In the genomic region with DNA sequence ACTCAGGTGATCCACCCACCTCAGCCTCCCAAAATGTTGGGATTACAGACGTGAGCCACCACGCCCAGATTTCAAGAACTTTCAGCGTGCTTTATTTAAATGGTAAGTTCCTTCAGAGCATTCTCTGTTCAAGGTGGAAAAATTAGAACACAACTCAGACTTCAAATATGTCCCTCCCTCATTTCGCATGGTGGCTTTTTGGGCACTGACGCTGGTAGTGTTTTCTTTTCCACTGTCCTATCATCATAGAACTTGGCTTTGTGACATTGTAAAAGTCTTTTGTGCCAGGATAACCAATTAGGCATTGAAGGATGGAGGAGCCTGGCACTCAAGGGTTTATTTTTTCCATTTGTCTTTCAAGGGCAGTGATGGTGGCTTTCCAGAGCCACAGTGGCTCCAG, we compare ENCODE assay signal across 16 cellular contexts.
"Had no signal": no experiment of that assay in that cellular context is flagged by ENCODE, and none has a peak within 500 bp of the region (broad histone marks: within the 10 kb centered on the region; RNA-seq: fewer than 3 reads in every experiment).

No MANE protein-coding gene starts in this region.

- DNase-seq: activated B cell treated with CpG ODN at 0.5 μM for 24 hours; activated CD4-positive, alpha-beta T cell treated with anti-CD3 and anti-CD28 coated beads for 36 hours; activated CD4-positive, alpha-beta T cell treated with anti-CD3 and anti-CD28 coated beads, Interleukin-2, amount 50 U/mL, for 48 hours; activated naive CD4-positive, alpha-beta T cell treated with Interleukin-2 at 50 U/mL for 16 hours; activated naive CD8-positive, alpha-beta T cell treated with anti-CD3 and anti-CD28 coated beads for 36 hours; activated T-cell treated with anti-CD3 and anti-CD28 coated beads, Interleukin-2, amount 50 U/mL, for 48 hours; effector CD8-positive, alpha-beta T cell; erythroblast; immature natural killer cell; kidney glomerular epithelial cell; naive B cell; stimulated activated CD4-positive, alpha-beta T cell treated with anti-CD3 and anti-CD28 coated beads, Interleukin-4, amount 100 ng/mL, for 24 hours; stimulated activated naive CD4-positive, alpha-beta T cell treated with Interleukin-2 at 50 U/mL for 16 hours; SW 1271; T-helper 17 cell; thyroid gland had no signal

- H3K27me3 ChIP-seq: thyroid gland had no signal

- ATAC-seq: activated CD4-positive, alpha-beta T cell treated with anti-CD3 and anti-CD28 coated beads for 36 hours; T-helper 17 cell had no signal

- H3K27ac ChIP-seq: thyroid gland had no signal

- H3K4me1 ChIP-seq: thyroid gland had no signal

- H3K36me3 ChIP-seq: thyroid gland had no signal

- H3K4me3 ChIP-seq: thyroid gland had no signal

- H3K9me3 ChIP-seq: thyroid gland had no signal
